Comparison of ENCODE assay signal across 12 cellular contexts in the genomic region with DNA sequence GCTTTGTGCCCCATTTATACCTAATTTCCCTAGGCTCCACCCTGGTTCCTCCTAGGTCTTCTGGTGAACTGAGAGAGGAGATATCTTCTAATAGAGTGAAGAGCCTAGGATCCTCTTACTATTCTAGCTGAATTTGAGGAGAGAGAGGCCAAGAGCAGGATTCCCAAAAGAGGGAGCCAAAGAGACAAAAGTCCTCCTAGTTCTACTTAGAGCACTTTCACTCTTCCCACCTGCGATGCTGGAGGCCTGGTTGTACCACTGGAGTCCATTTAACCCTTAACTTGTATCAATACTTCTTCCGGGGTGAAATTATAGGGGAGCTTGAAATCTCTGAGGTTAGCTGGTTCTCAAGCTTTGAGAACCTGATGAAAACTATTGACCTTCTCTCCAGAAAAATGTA. TPM values are rescaled to one million over a fixed set of nuclear protein-coding genes. Genes with fewer than 3 reads are reported as not detected.
DNase-seq lines count a peak whose midpoint lies in the region; TF ChIP-seq lines count a peak whose summit lies in the region.
"Had no signal": no experiment of that assay in that cellular context is flagged by ENCODE, and none has a peak within 500 bp of the region (broad histone marks: within the 10 kb centered on the region; RNA-seq: fewer than 3 reads in every experiment).

No MANE protein-coding gene starts in this region.

- no peaks in the 10 kb centered on the region for H3K9me3 Mint-ChIP-seq in endodermal cell
- H3K9me3 Mint-ChIP-seq: CD4-positive, alpha-beta T cell had no signal

- H3K36me3 ChIP-seq in endodermal cell (ENCODE audit: control insufficient read depth, insufficient read depth, low read length): no peaks in the 10 kb centered on the region

- no peak overlapping the region for H3K27ac Mint-ChIP-seq in endodermal cell
- H3K27ac Mint-ChIP-seq: CD4-positive, alpha-beta T cell; stimulated activated naive CD8-positive, alpha-beta T cell treated with anti-CD3 and anti-CD28 coated beads, Interleukin-15, Interleukin-2, amounts not matched to agents 100 ng/mL and 50 ng/mL, for 24 hours had no signal

- WGBS in endodermal cell (ENCODE audit: insufficient coverage in 1 of 2, insufficient read length in 1 of 2), 2 experiments: 35 to 61% methylated on average over 2 of the region's 2 CpGs

- H3K4me3 Mint-ChIP-seq in endodermal cell: no peak overlapping the region
- H3K4me3 Mint-ChIP-seq: CD4-positive, alpha-beta T cell; stimulated activated naive CD8-positive, alpha-beta T cell treated with anti-CD3 and anti-CD28 coated beads, Interleukin-15, Interleukin-2, amounts not matched to agents 100 ng/mL and 50 ng/mL, for 24 hours had no signal

- no peaks in the 10 kb centered on the region for H3K27me3 ChIP-seq in endodermal cell (ENCODE audit: control insufficient read depth, insufficient read depth, low read length, poor library complexity, severe bottlenecking)

- H3K4me1 ChIP-seq in endodermal cell (ENCODE audit: control insufficient read depth, insufficient read depth, low read length): no peaks in the 10 kb centered on the region

- intact Hi-C loops in posterior cingulate gyrus (cut with DNase I): loop anchor here (5.0 kb wide), 1 partner anchor 159 kb away; no protein-coding TSS in a partner anchor

- H3K27ac ChIP-seq in endodermal cell (ENCODE audit: low read depth, low read length): no peak overlapping the region

- DNase-seq in NCI-H345 (lab: John Stamatoyannopoulos, UW) (peak; percentile 27), NCI-H345 treated with DMSO at 0.1 percent for 48 hours (lab: John Stamatoyannopoulos, UW; ENCODE audit: unreplicated experiment) (no peak), NCI-H526 (lab: John Stamatoyannopoulos, UW) (peak; percentile 61 to 80), endodermal cell (peak; percentile 76), renal cortical epithelial cell (ENCODE audit: low read depth) (peak; percentile 50), posterior cingulate gyrus (no peak), MV-4-11 (lab: John Stamatoyannopoulos, UW) (no peak)
- DNase-seq in stimulated activated CD4-positive, alpha-beta T cell treated with anti-CD3 and anti-CD28 coated beads, Interleukin-2, amount 100 ng/mL, for 48 hours: no peak
- DNase-seq: CD4-positive, alpha-beta T cell; occipital lobe; RPMI8226 had no signal

- peaks cover 5% of the 10 kb centered on the region for H3K4me1 Mint-ChIP-seq in endodermal cell

- no peaks in the 10 kb centered on the region for H3K9me3 ChIP-seq in endodermal cell (ENCODE audit: control insufficient read depth, low read length)

- peak; percentile 73 for TF ChIP-seq CTCF in endodermal cell (conservative IDR thresholded peaks at IDR 0.05)

- no peaks in the 10 kb centered on the region for H3K36me3 Mint-ChIP-seq in endodermal cell (ENCODE audit: low read depth)

- H3K27me3 Mint-ChIP-seq in endodermal cell (ENCODE audit: insufficient read depth): peaks cover 16% of the 10 kb centered on the region
- H3K27me3 Mint-ChIP-seq: CD4-positive, alpha-beta T cell; stimulated activated naive CD8-positive, alpha-beta T cell treated with anti-CD3 and anti-CD28 coated beads, Interleukin-15, Interleukin-2, amounts not matched to agents 100 ng/mL and 50 ng/mL, for 24 hours had no signal

- H3K9ac ChIP-seq in endodermal cell (ENCODE audit: extremely low read depth, low read length, poor library complexity, severe bottlenecking): no peak overlapping the region

- H3K4me3 ChIP-seq in endodermal cell (ENCODE audit: low read length): no peak overlapping the region

RNA-seq across cellular contexts. Expression of gene SSH2, which starts 3.4 kb away (rescaled TPM):
- total RNA-seq in endodermal cell (10 to 100 TPM; 11.3 to 13.5 TPM), renal cortical epithelial cell (11.1 and 48.2 TPM in 2 replicates)
- polyA plus RNA-seq in endodermal cell (2013, experiment 1 of 2): 13.4 TPM
- 12.2 TPM for polyA plus RNA-seq in endodermal cell (2013, experiment 2 of 2)

RNA-seq across cellular contexts. Expression of gene EFCAB5, which starts 8.1 kb away (rescaled TPM):
- not detected for total RNA-seq in endodermal cell
- polyA plus RNA-seq in endodermal cell (2013, experiment 1 of 2): 0.68 TPM
- 0.08 TPM for polyA plus RNA-seq in endodermal cell (2013, experiment 2 of 2)
- total RNA-seq in renal cortical epithelial cell: 4.7 TPM in 2 replicates

Comparison
In these comparisons a context has a peak if more than half of its experiments do, and no peak if none do; other contexts are left out.
1. DNase-seq: peak in NCI-H345 (single experiment), NCI-H526 (2 of 2), endodermal cell (single experiment) and renal cortical epithelial cell (single experiment); none in NCI-H345 treated with DMSO at 0.1 percent for 48 hours (single experiment), stimulated activated CD4-positive, alpha-beta T cell treated with anti-CD3 and anti-CD28 coated beads, Interleukin-2, amount 100 ng/mL, for 48 hours (0 of 2), posterior cingulate gyrus (0 of 10) and MV-4-11 (single experiment).